Comparison of ENCODE assay signal across 19 cellular contexts in genomic region chr6:164168595-164168994, GRCh38.
DNase-seq lines count a peak whose midpoint lies in the region; ATAC-seq and TF ChIP-seq lines count a peak whose summit lies in the region.
"Had no signal": no experiment of that assay in that cellular context is flagged by ENCODE, and none has a peak within 500 bp of the region (broad histone marks: within the 10 kb centered on the region; RNA-seq: fewer than 3 reads in every experiment).

No MANE protein-coding gene starts in this region.

- H3K4me3 ChIP-seq in fibroblast of pulmonary artery (replicated peaks; ENCODE audit: low read depth, low read length) = no peak overlapping the region
- no peak overlapping the region for H3K4me3 ChIP-seq in ascending aorta
- H3K4me3 ChIP-seq: A549, HAP-1 had no signal

- H3K27ac ChIP-seq in ascending aorta = no peak overlapping the region
- H3K27ac ChIP-seq: A549 had no signal

- DNase-seq in EL = peak; percentile 10
- DNase-seq in fibroblast of pulmonary artery (ENCODE audit: low read depth) = peak; percentile 1
- peak; percentile 22 for DNase-seq in pons (ENCODE audit: low spot score)
- no peak for DNase-seq in ascending aorta (ENCODE audit: low spot score in 2 of 2)
- no peak for DNase-seq in GM20000 (ENCODE audit: low spot score)
- DNase-seq: 8988T; ACHN; AML-193; Calu3; CD4-positive, alpha-beta memory T cell; COR-L47; DMS79 treated with DMSO at 0.1 percent for 48 hours; GOT3; HFFc6 had no signal

- no peaks in the 10 kb centered on the region for H3K4me1 ChIP-seq in ascending aorta
- H3K4me1 ChIP-seq: A549, HAP-1 had no signal

- no peak for TF ChIP-seq CTCF in brain (conservative IDR thresholded peaks at IDR 0.05)
- no peak for TF ChIP-seq CTCF in fibroblast of pulmonary artery (IDR thresholded peaks at IDR 0.05; ENCODE audit: low read length, missing control alignments)
- no peak for TF ChIP-seq CTCF in ascending aorta (IDR thresholded peaks at IDR 0.05)
- no peak for TF ChIP-seq CTCF in GM20000 (IDR thresholded peaks at IDR 0.05; ENCODE audit: extremely low read depth, missing control alignments)

- ATAC-seq in GM18861 (IDR thresholded peaks at IDR 0.05; ENCODE audit: unreplicated experiment) (no peak), GM18502 (IDR thresholded peaks at IDR 0.05; ENCODE audit: poor library complexity, unreplicated experiment) (no peak)
- ATAC-seq: A549 had no signal

- H3K9me3 ChIP-seq in ascending aorta = no peaks in the 10 kb centered on the region
- H3K9me3 ChIP-seq: A549, HAP-1 had no signal

- no peaks in the 10 kb centered on the region for H3K36me3 ChIP-seq in ascending aorta
- H3K36me3 ChIP-seq: HAP-1 had no signal

- peaks cover 5% of the 10 kb centered on the region for H3K36me3 Mint-ChIP-seq in brain
- H3K36me3 Mint-ChIP-seq: CD4-positive, alpha-beta memory T cell had no signal

- peak overlapping the region in 3 of 5 experiments; percentile 16 to 81 (median 29) for H3K27ac Mint-ChIP-seq in brain
- H3K27ac Mint-ChIP-seq: CD4-positive, alpha-beta memory T cell; HFFc6 had no signal

- H3K4me3 Mint-ChIP-seq in brain = no peak overlapping the region
- H3K4me3 Mint-ChIP-seq: CD4-positive, alpha-beta memory T cell; HFFc6 had no signal

- intact Hi-C loops in ascending aorta (cut with DNase I) = no loop called here

- peaks cover 4 to 10% (median 8%) of the 10 kb centered on the region in 5 experiments for H3K9me3 Mint-ChIP-seq in brain

- no peaks in the 10 kb centered on the region for H3K27me3 Mint-ChIP-seq in brain
- H3K27me3 Mint-ChIP-seq: CD4-positive, alpha-beta memory T cell had no signal

- H3K4me1 Mint-ChIP-seq in brain = peaks cover 23% of the 10 kb centered on the region
- H3K4me1 Mint-ChIP-seq: CD4-positive, alpha-beta memory T cell had no signal

- H3K27me3 ChIP-seq in ascending aorta = no peaks in the 10 kb centered on the region

Comparison
In these comparisons a context has a peak if more than half of its experiments do, and no peak if none do; other contexts are left out.
1. DNase-seq: peak in EL (single experiment), fibroblast of pulmonary artery (single experiment) and pons (single experiment); none in ascending aorta (0 of 2) and GM20000 (single experiment).